ENCODE assay signal across 8 cellular contexts in the genomic region with DNA sequence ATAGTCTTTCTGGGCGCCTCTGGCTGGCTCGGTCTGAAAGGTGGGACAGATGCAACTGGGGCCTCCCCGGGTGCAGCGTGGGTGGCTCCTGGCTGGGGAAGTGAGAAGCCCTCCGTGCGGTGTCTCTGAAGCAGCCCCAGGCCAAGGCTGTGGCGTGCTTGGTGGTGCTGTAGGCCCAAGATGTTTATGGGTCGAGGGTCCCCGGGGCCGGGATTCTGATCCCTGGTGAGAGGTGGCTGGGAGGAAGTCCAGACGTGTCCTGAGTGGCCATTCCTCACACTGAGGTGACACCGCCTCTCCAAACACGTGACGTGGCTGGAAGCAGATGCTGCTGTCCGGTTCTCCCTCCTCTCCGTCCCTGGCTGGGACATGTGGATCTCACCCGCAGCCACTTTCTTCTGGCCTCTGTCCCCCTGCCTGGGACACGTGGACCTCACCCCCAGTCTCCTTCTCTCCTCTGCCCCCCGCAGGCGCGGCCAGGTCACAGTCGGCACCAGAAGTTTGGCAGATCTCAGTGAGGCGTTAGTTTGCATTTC. TPM values are rescaled to one million over a fixed set of nuclear protein-coding genes. Genes with fewer than 3 reads are reported as not detected.
A peak's percentile ranks its signal among the peaks of the same experiment; 100 is the strongest.
DNase-seq lines count a peak whose midpoint lies in the region; ATAC-seq and TF ChIP-seq lines count a peak whose summit lies in the region.

No MANE protein-coding gene starts in this region.

- H3K79me2 ChIP-seq in DND-41 (ENCODE audit: insufficient read depth, low read length) = peaks cover 23% of the 10 kb centered on the region
- no peaks in the 10 kb centered on the region for H3K79me2 ChIP-seq in neural cell (replicated peaks; ENCODE audit: insufficient read depth, low read length)

- H2AFZ ChIP-seq in DND-41 (ENCODE audit: low read depth, low read length) (peak overlapping the region; percentile 34; the same call in 1 of the 2 replicates), neural cell (ENCODE audit: low read depth, low read length) (no peak overlapping the region)

- peaks cover 9% of the 10 kb centered on the region for H3K4me1 Mint-ChIP-seq in endodermal cell

- H3K4me1 ChIP-seq in DND-41 (ENCODE audit: insufficient read depth, low read length) (peaks cover 68% of the 10 kb centered on the region), endodermal cell (ENCODE audit: control insufficient read depth, insufficient read depth, low read length) (no peaks in the 10 kb centered on the region), upper lobe of left lung (peaks cover 10 to 28% (median 18%) of the 10 kb centered on the region in 4 donors)

- peak; percentile 55 for DNase-seq in DND-41
- DNase-seq in activated CD4-positive, CD25-positive, alpha-beta regulatory T cell (lab: John Stamatoyannopoulos, UW) = peak in 3 of 4 experiments; percentile 53 to 64 (median 61)
- peak; percentile 73 for DNase-seq in endodermal cell
- DNase-seq in upper lobe of left lung = peak in 1 of 2 donors; percentile 75
- DNase-seq in COLO829 (ENCODE audit: low spot score) = no peak

- TF ChIP-seq RAD21 in neural cell (conservative IDR thresholded peaks at IDR 0.05) = no peak

- peak overlapping the region; percentile 68 for H3K9ac ChIP-seq in DND-41 (ENCODE audit: low read depth, low read length)
- H3K9ac ChIP-seq in endodermal cell (ENCODE audit: extremely low read depth, low read length, poor library complexity, severe bottlenecking) = no peak overlapping the region
- H3K9ac ChIP-seq in neural cell (ENCODE audit: low read length) = no peak overlapping the region

- peak overlapping the region; percentile 62 for H3K4me3 Mint-ChIP-seq in endodermal cell

- no peak for TF ChIP-seq POLR2A in upper lobe of left lung (IDR thresholded peaks at IDR 0.05)

- no peaks in the 10 kb centered on the region for H3K27me3 ChIP-seq in DND-41 (ENCODE audit: insufficient read depth, low read length, poor library complexity)
- no peaks in the 10 kb centered on the region for H3K27me3 ChIP-seq in endodermal cell (ENCODE audit: control insufficient read depth, insufficient read depth, low read length, poor library complexity, severe bottlenecking)
- H3K27me3 ChIP-seq in neural cell (ENCODE audit: insufficient read depth, low read depth, low read length) = no peaks in the 10 kb centered on the region
- no peaks in the 10 kb centered on the region for H3K27me3 ChIP-seq in upper lobe of left lung

- no peaks in the 10 kb centered on the region for H3K9me2 ChIP-seq in neural cell (ENCODE audit: insufficient read depth, low read length)

- H3K36me3 Mint-ChIP-seq in endodermal cell (ENCODE audit: low read depth) = peaks cover 9% of the 10 kb centered on the region

- TF ChIP-seq CTCF in DND-41 (IDR thresholded peaks at IDR 0.05; ENCODE audit: borderline replicate concordance, extremely low read depth, low read length, poor library complexity, severe bottlenecking) (peak; percentile 62), endodermal cell (conservative IDR thresholded peaks at IDR 0.05) (peak; percentile 32), neural cell (IDR thresholded peaks at IDR 0.05; ENCODE audit: poor library complexity, severe bottlenecking) (no peak), upper lobe of left lung (IDR thresholded peaks at IDR 0.05) (no peak)

- ATAC-seq in DND-41 (ENCODE audit: insufficient read depth, low read depth) = peak; percentile 44; the same call in 2 of the 3 replicates
- ATAC-seq in GM19397 (IDR thresholded peaks at IDR 0.05; ENCODE audit: unreplicated experiment) = peak; percentile 50
- ATAC-seq in HG03469 (IDR thresholded peaks at IDR 0.05; ENCODE audit: unreplicated experiment) = peak; percentile 30
- ATAC-seq in upper lobe of left lung (ENCODE audit: low FRiP score in 2 of 2) = peak; percentile 5 to 36

- H3K9me3 Mint-ChIP-seq in endodermal cell = no peaks in the 10 kb centered on the region

- H3K27ac Mint-ChIP-seq in endodermal cell = no peak overlapping the region

- 73 to 83% methylated on average over 9 to 23 of the region's 23 CpGs for WGBS in endodermal cell (ENCODE audit: insufficient coverage in 1 of 2, insufficient read length in 1 of 2), 2 experiments
- WGBS in upper lobe of left lung, 2 donors = 17 to 19% methylated on average over 19 to 21 of the region's 23 CpGs

- peaks cover 8% of the 10 kb centered on the region; the same call in 1 of the 2 replicates for H3K36me3 ChIP-seq in DND-41 (ENCODE audit: insufficient read depth, low read length)
- no peaks in the 10 kb centered on the region for H3K36me3 ChIP-seq in endodermal cell (ENCODE audit: control insufficient read depth, insufficient read depth, low read length)
- H3K36me3 ChIP-seq in neural cell (ENCODE audit: insufficient read depth, low read length) = no peaks in the 10 kb centered on the region
- H3K36me3 ChIP-seq in upper lobe of left lung = no peaks in the 10 kb centered on the region

- H3K27me3 Mint-ChIP-seq in endodermal cell (ENCODE audit: insufficient read depth) = no peaks in the 10 kb centered on the region

- no peaks in the 10 kb centered on the region for H3F3A ChIP-seq in neural cell (ENCODE audit: insufficient read depth, low read length, poor library complexity, severe bottlenecking)

- H3K4me2 ChIP-seq in DND-41 (ENCODE audit: insufficient read depth, low read length) = peak overlapping the region; percentile 94
- H3K4me2 ChIP-seq in neural cell (ENCODE audit: low read length) = no peak overlapping the region

- no peak for TF ChIP-seq EP300 in neural cell (conservative IDR thresholded peaks at IDR 0.05; ENCODE audit: poor library complexity, severe bottlenecking)
- TF ChIP-seq EP300 in upper lobe of left lung (IDR thresholded peaks at IDR 0.05) = no peak

- H3K27ac ChIP-seq in DND-41 (ENCODE audit: low read length) (peak overlapping the region; percentile 94), endodermal cell (ENCODE audit: low read depth, low read length) (no peak overlapping the region), neural cell (ENCODE audit: low read length) (no peak overlapping the region), upper lobe of left lung (peak overlapping the region; percentile 25 to 82 (median 53))

- H3K9me3 ChIP-seq in DND-41 (ENCODE audit: insufficient read depth, low read length, severe bottlenecking) (no peaks in the 10 kb centered on the region), endodermal cell (ENCODE audit: control insufficient read depth, low read length) (no peaks in the 10 kb centered on the region), neural cell (ENCODE audit: low read length) (no peaks in the 10 kb centered on the region), upper lobe of left lung (no peaks in the 10 kb centered on the region)

- 0 out of 2 replicates have a peak, but pooled peaks cover 4% of the 10 kb centered on the region for H4K20me1 ChIP-seq in DND-41 (ENCODE audit: insufficient read depth, low read length)
- no peaks in the 10 kb centered on the region for H4K20me1 ChIP-seq in neural cell (ENCODE audit: insufficient read depth)

- H3K4me3 ChIP-seq in DND-41 (ENCODE audit: low read depth in 1 of 2, low read length in 2 of 2) (peak overlapping the region; percentile 27 to 70; a peak in 3 of 4 replicates), endodermal cell (ENCODE audit: low read length) (peak overlapping the region; percentile 80), neural cell (ENCODE audit: low read length) (peak overlapping the region; percentile 66), upper lobe of left lung (peak overlapping the region in 3 of 4 donors; percentile 65 to 73 (median 72))

TF ChIP-seq in neural cell, 6 proteins besides CTCF, POLR2A, EP300 and RAD21:
- TF ChIP-seq TAF1 (IDR thresholded peaks at IDR 0.05; ENCODE audit: low read depth) = no peak
- TF ChIP-seq MXI1 (conservative IDR thresholded peaks at IDR 0.05; ENCODE audit: poor library complexity, severe bottlenecking) = no peak
- TF ChIP-seq, protein P1, sequence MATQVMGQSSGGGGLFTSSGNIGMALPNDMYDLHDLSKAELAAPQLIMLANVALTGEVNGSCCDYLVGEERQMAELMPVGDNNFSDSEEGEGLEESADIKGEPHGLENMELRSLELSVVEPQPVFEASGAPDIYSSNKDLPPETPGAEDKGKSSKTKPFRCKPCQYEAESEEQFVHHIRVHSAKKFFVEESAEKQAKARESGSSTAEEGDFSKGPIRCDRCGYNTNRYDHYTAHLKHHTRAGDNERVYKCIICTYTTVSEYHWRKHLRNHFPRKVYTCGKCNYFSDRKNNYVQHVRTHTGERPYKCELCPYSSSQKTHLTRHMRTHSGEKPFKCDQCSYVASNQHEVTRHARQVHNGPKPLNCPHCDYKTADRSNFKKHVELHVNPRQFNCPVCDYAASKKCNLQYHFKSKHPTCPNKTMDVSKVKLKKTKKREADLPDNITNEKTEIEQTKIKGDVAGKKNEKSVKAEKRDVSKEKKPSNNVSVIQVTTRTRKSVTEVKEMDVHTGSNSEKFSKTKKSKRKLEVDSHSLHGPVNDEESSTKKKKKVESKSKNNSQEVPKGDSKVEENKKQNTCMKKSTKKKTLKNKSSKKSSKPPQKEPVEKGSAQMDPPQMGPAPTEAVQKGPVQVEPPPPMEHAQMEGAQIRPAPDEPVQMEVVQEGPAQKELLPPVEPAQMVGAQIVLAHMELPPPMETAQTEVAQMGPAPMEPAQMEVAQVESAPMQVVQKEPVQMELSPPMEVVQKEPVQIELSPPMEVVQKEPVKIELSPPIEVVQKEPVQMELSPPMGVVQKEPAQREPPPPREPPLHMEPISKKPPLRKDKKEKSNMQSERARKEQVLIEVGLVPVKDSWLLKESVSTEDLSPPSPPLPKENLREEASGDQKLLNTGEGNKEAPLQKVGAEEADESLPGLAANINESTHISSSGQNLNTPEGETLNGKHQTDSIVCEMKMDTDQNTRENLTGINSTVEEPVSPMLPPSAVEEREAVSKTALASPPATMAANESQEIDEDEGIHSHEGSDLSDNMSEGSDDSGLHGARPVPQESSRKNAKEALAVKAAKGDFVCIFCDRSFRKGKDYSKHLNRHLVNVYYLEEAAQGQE (IDR thresholded peaks at IDR 0.05; ENCODE audit: borderline replicate concordance) = no peak
- TF ChIP-seq SMC3 (conservative IDR thresholded peaks at IDR 0.05; ENCODE audit: poor library complexity) = no peak
- no peak for TF ChIP-seq POLR2AphosphoS5 (IDR thresholded peaks at IDR 0.05)
- TF ChIP-seq EZH2 (IDR thresholded peaks at IDR 0.05; ENCODE audit: borderline replicate concordance, insufficient read depth, low read length, poor library complexity, severe bottlenecking) = no peak

RNA-seq across cellular contexts. Expression of a gene that starts 12.6 kb away (rescaled TPM):
- total RNA-seq in endodermal cell (not detected), upper lobe of left lung (1 to 10 TPM in 2 of 6 donors, under 1 TPM in 3, not detected in 1; 0.14 to 2.1 (median 0.69) TPM)
- polyA plus RNA-seq in endodermal cell (2013, experiment 1 of 2) = not detected
- not detected for polyA plus RNA-seq in endodermal cell (2013, experiment 2 of 2)
- polyA plus RNA-seq in neural cell = 1.2 and 1.8 TPM in 2 replicates
- 0.24 and 0.58 TPM in 2 replicates for polyA minus RNA-seq in neural cell

RNA-seq across cellular contexts. Expression of a gene that starts 23.5 kb away (rescaled TPM):
- total RNA-seq in endodermal cell (under 1 TPM in 1 of 2 donors, not detected in 1; 0.20 TPM), upper lobe of left lung (1 to 10 TPM in 2 of 6 donors, under 1 TPM in 3, not detected in 1; 0.49 to 4.2 (median 0.91) TPM)
- polyA plus RNA-seq in endodermal cell (2013, experiment 1 of 2) = not detected
- polyA plus RNA-seq in endodermal cell (2013, experiment 2 of 2) = not detected
- not detected in 2 replicates for polyA plus RNA-seq in neural cell
- polyA minus RNA-seq in neural cell = not detected in 2 replicates

Comparison
In these comparisons a context has a peak if more than half of its experiments do, and no peak if none do; other contexts are left out.
1. H3K27ac ChIP-seq: peak in DND-41 (single experiment) and upper lobe of left lung (4 of 4); none in endodermal cell (single experiment) and neural cell (single experiment).
2. CTCF ChIP-seq: peak in DND-41 (single experiment) and endodermal cell (single experiment); none in neural cell (single experiment) and upper lobe of left lung (0 of 6).
3. Peak in every context shown above with its lines, with median percentiles within 50 percentile points of each other: ATAC-seq and H3K4me3 ChIP-seq.